ENCODE assay signal across 1 cellular context in the genomic region with DNA sequence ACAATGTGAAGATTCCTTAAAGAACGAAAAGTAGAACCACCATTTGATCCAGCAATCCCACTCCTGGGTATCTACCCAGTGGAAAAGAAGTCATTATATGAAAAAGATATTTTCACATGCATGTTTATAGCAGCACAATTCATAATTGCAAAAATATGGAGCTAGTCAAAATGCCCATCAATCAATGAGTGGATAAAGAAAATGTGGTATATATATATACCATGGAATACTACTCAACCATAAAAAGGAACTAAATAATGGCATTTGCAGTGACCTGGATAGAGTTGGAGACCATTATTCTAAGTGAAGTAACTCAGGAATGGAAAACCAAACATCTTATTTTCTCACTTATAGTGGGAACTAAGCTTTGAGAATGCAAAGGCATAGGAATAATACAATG. TPM values are rescaled to one million over a fixed set of nuclear protein-coding genes. Genes with fewer than 3 reads are reported as not detected.
"Had no signal": no experiment of that assay in that cellular context is flagged by ENCODE, and none has a peak within 500 bp of the region (broad histone marks: within the 10 kb centered on the region; RNA-seq: fewer than 3 reads in every experiment).

No MANE protein-coding gene starts in this region.

RNA-seq across cellular contexts. Expression of gene FGF2, which starts 39.7 kb away (rescaled TPM):
- total RNA-seq: natural killer cell had no signal
